ENCODE assay signal across 26 cellular contexts in the genomic region with DNA sequence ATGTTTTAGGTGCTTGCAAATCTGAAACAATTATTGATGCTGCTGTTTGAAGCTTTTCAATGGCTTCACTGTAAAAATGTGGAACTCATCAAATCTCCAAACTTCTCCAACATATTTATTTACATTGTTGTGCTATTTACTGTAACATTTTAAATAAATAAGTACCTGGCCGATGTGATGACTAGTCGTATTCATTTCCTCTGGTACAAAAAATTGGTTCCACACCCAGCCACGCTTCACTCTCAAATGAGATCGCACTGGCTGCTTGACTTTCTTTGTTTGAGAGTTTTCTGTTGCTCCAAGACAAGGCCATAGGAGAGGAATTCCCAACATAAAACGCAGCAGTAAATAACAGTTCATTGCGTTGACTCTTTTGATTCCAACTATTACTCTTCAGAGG. TPM values are rescaled to one million over a fixed set of nuclear protein-coding genes. Genes with fewer than 3 reads are reported as not detected.
DNase-seq lines count a peak whose midpoint lies in the region; FAIRE-seq and TF ChIP-seq lines count a peak whose summit lies in the region.
"Had no signal": no experiment of that assay in that cellular context is flagged by ENCODE, and none has a peak within 500 bp of the region (broad histone marks: within the 10 kb centered on the region; RNA-seq: fewer than 3 reads in every experiment).

No MANE protein-coding gene starts in this region.

- no peak overlapping the region for H3K56ac ChIP-seq in H1 (replicated peaks; ENCODE audit: insufficient read length, low read depth, low read length)

- TF ChIP-seq CTCF in H1 (IDR thresholded peaks at IDR 0.05; ENCODE audit: control extremely low read depth in 1 of 3, insufficient read depth in 1 of 3, low read depth in 1 of 3, low read length in 3 of 3) (no peak), neural progenitor cell (IDR thresholded peaks at IDR 0.05) (no peak)

- CTCF ChIA-PET in H1 (lab: Charles Lee; ENCODE audit: partially characterized antibody), result interaction anchor here (1.1 to 1.2 kb wide), 2 partner anchors 12 to 23 kb away, joined by 3 to 4 read pairs; no protein-coding TSS in a partner anchor

- no peaks in the 10 kb centered on the region for H3K79me2 ChIP-seq in H1 (ENCODE audit: control insufficient read depth in 1 of 2, insufficient read depth in 2 of 2, low read length in 2 of 2)
- H3K79me2 ChIP-seq in neural progenitor cell (ENCODE audit: low read depth), result no peaks in the 10 kb centered on the region

- no peaks in the 10 kb centered on the region for H3K27me3 Mint-ChIP-seq in neural progenitor cell (ENCODE audit: insufficient read depth, low read depth)
- H3K27me3 Mint-ChIP-seq: CD4-positive, alpha-beta T cell had no signal

- H3K36me3 ChIP-seq in H1 (ENCODE audit: control insufficient read depth in 2 of 4, insufficient read depth in 4 of 4, low read length in 3 of 4) (no peaks in the 10 kb centered on the region), neural progenitor cell (no peaks in the 10 kb centered on the region)
- H3K36me3 ChIP-seq: BLaER1 had no signal

- H4K5ac ChIP-seq in H1 (ENCODE audit: insufficient read length, low read depth, low read length), result no peak overlapping the region

- H3K27ac ChIP-seq in H1 (ENCODE audit: low read depth, low read length), result no peak overlapping the region
- H3K27ac ChIP-seq in neural progenitor cell, result no peak overlapping the region
- H3K27ac ChIP-seq: BLaER1, HL-60, KMS-11, PC-9, SK-N-MC had no signal

- WGBS in H1 (ENCODE audit: extremely low coverage in 1 of 2, insufficient coverage in 1 of 2, insufficient read length in 1 of 2, insufficient replicate concordance in 2 of 2, low coverage in 1 of 2, low lambda C conversion rate in 2 of 2, missing lambda C conversion rate in 1 of 2), 2 experiments, result 86% methylated on average over 6 of the region's 6 CpGs; no CpG with 5 or more reads in 1 of the 2 experiments

- H3K23ac ChIP-seq in H1 (ENCODE audit: insufficient read length), result no peak overlapping the region

- H2BK12ac ChIP-seq in H1 (ENCODE audit: low read depth, low read length), result no peak overlapping the region

- H3K4me3 ChIP-seq in H1 (ENCODE audit: extremely low read depth in 1 of 4, insufficient read depth in 2 of 4, low read depth in 3 of 4, low read length in 4 of 4) (no peak overlapping the region), neural progenitor cell (no peak overlapping the region)
- H3K4me3 ChIP-seq: BLaER1, PC-9, SK-N-MC had no signal

- no peak for TF ChIP-seq POLR2A in H1 (IDR thresholded peaks at IDR 0.05; ENCODE audit: control extremely low read depth in 1 of 2, low read depth in 2 of 2, low read length in 2 of 2)

- FAIRE-seq in H1 (lab: Jason Lieb, UNC), result no peak
- FAIRE-seq: H54 had no signal

- H2BK20ac ChIP-seq in H1 (ENCODE audit: low read length), result no peak overlapping the region

- H2AFZ ChIP-seq in H1 (ENCODE audit: low read length), result peak overlapping the region; percentile 71; the same call in 1 of the 2 replicates
- H2AFZ ChIP-seq in neural progenitor cell (replicated peaks), result peak overlapping the region; percentile 57
- H2AFZ ChIP-seq: PC-9 had no signal

- TF ChIP-seq EP300 in H1 (IDR thresholded peaks at IDR 0.05; ENCODE audit: borderline replicate concordance in 1 of 2, low read depth in 2 of 2, low read length in 2 of 2), result no peak

- no peak overlapping the region for H3K27ac Mint-ChIP-seq in neural progenitor cell
- H3K27ac Mint-ChIP-seq: CD4-positive, alpha-beta T cell had no signal

- no peaks in the 10 kb centered on the region for H3F3A ChIP-seq in neural progenitor cell (ENCODE audit: low read depth)

- H3K9ac ChIP-seq in H1 (replicated peaks in 1 of 4; ENCODE audit: extremely low read depth in 1 of 4, low read depth in 3 of 4, low read length in 3 of 4) (no peak overlapping the region), neural progenitor cell (no peak overlapping the region)
- H3K9ac ChIP-seq: BLaER1, KMS-11 had no signal

- H4K91ac ChIP-seq in H1 (replicated peaks; ENCODE audit: insufficient read length, low read length), result no peak overlapping the region

- H3K4me2 ChIP-seq in H1 (ENCODE audit: insufficient read depth in 1 of 2, low read depth in 2 of 2, low read length in 2 of 2) (no peak overlapping the region), neural progenitor cell (no peak overlapping the region)
- H3K4me2 ChIP-seq: BLaER1, KMS-11, PC-9 had no signal

- H3K18ac ChIP-seq in H1 (ENCODE audit: extremely low read depth, low read length), result no peak overlapping the region

- H3K4me1 Mint-ChIP-seq in neural progenitor cell, result no peaks in the 10 kb centered on the region

- DNase-seq in NCI-H748 (lab: John Stamatoyannopoulos, UW; ENCODE audit: unreplicated experiment) (peak; percentile 77), H1 (ENCODE audit: low read depth in 1 of 2, low spot score in 2 of 2) (no peak), neural progenitor cell (ENCODE audit: low spot score) (no peak), superior temporal gyrus (ENCODE audit: extremely low spot score) (peak; percentile 77), DMS 273 treated with DMSO at 0.1 percent for 48 hours (lab: John Stamatoyannopoulos, UW) (no peak), activated T-cell treated with anti-CD3 and anti-CD28 coated beads for 4 hours (no peak), epidermal melanocyte (ENCODE audit: insufficient read length, low spot score) (no peak)
- DNase-seq: CD4-positive, alpha-beta T cell; COR-L47; DMS79 treated with DMSO at 0.1 percent for 48 hours; IMR-90; NCI-H1105; NCI-H1694; NCI-H2081; NCI-H2171; NCI-H446; NCI-H526; PC-9; RPMI8226; SHP77 treated with DMSO at 0.1 percent for 48 hours had no signal

- H3K9me3 ChIP-seq in H1 (ENCODE audit: insufficient read depth in 2 of 2, low read depth in 1 of 2, low read length in 1 of 2) (no peaks in the 10 kb centered on the region), neural progenitor cell (ENCODE audit: low read depth) (no peaks in the 10 kb centered on the region)
- H3K9me3 ChIP-seq: BLaER1 had no signal

- no peak overlapping the region for H3K4me3 Mint-ChIP-seq in neural progenitor cell
- H3K4me3 Mint-ChIP-seq: CD4-positive, alpha-beta T cell had no signal

- no peaks in the 10 kb centered on the region for H3K27me3 ChIP-seq in H1 (replicated peaks in 1 of 4; ENCODE audit: control insufficient read depth in 3 of 4, extremely low read depth in 1 of 4, insufficient read depth in 3 of 4, low read length in 3 of 4)
- H3K27me3 ChIP-seq in neural progenitor cell, result no peaks in the 10 kb centered on the region
- H3K27me3 ChIP-seq: BLaER1 had no signal

- H3K9me3 Mint-ChIP-seq in neural progenitor cell, result no peaks in the 10 kb centered on the region

- H2BK15ac ChIP-seq in H1 (ENCODE audit: low read length), result no peak overlapping the region

- no peak overlapping the region for H2BK120ac ChIP-seq in H1 (replicated peaks; ENCODE audit: low read depth, low read length)

- H2BK5ac ChIP-seq in H1 (ENCODE audit: low read depth, low read length), result no peak overlapping the region

- H4K20me1 ChIP-seq in H1 (replicated peaks in 1 of 2; ENCODE audit: control insufficient read depth in 1 of 2, insufficient read depth in 2 of 2, low read length in 2 of 2) (no peaks in the 10 kb centered on the region), neural progenitor cell (ENCODE audit: low read depth) (no peaks in the 10 kb centered on the region)
- H4K20me1 ChIP-seq: BLaER1 had no signal

- no peaks in the 10 kb centered on the region for H3K36me3 Mint-ChIP-seq in neural progenitor cell

- no peak for TF ChIP-seq RAD21 in H1 (IDR thresholded peaks at IDR 0.05 in 1 of 2, conservative IDR thresholded peaks at IDR 0.05 in 1 of 2; ENCODE audit: low read depth in 2 of 2, low read length in 2 of 2)

- H3K4me1 ChIP-seq in H1 (replicated peaks in 1 of 4; ENCODE audit: control insufficient read depth in 3 of 4, insufficient read depth in 4 of 4, low read length in 3 of 4) (0 out of 7 replicates have a peak, but pooled peaks cover 0 to 1% (median 0%) of the 10 kb centered on the region in 4 experiments), neural progenitor cell (no peaks in the 10 kb centered on the region)
- H3K4me1 ChIP-seq: BLaER1 had no signal

- H3K23me2 ChIP-seq in H1 (ENCODE audit: low read depth, low read length), result no peaks in the 10 kb centered on the region; the same call in 1 of the 2 replicates

- POLR2A ChIA-PET in H1 (lab: Charles Lee; ENCODE audit: partially characterized antibody), result no interaction called here

- no peak overlapping the region for H4K8ac ChIP-seq in H1 (ENCODE audit: extremely low read depth, insufficient read depth, low read length)

- no peak overlapping the region for H3K4ac ChIP-seq in H1 (replicated peaks; ENCODE audit: insufficient read length, low read depth, low read length)

- no peak overlapping the region for H3K14ac ChIP-seq in H1 (ENCODE audit: insufficient read length)

- no peak overlapping the region for H2AK5ac ChIP-seq in H1 (ENCODE audit: low read depth, low read length)

- no peaks in the 10 kb centered on the region for H3K79me1 ChIP-seq in H1 (ENCODE audit: low read depth, low read length)

TF ChIP-seq in H1, 55 proteins besides CTCF, POLR2A, EP300 and RAD21 (continues in another document):
- TF ChIP-seq POU5F1 (IDR thresholded peaks at IDR 0.05; ENCODE audit: low read depth, low read length) (no peak), RNF2 (IDR thresholded peaks at IDR 0.05; ENCODE audit: borderline replicate concordance, low read depth, low read length, missing control alignments, poor library complexity, severe bottlenecking) (no peak), RFX5 (IDR thresholded peaks at IDR 0.05; ENCODE audit: borderline replicate concordance, low read depth, low read length) (no peak), GTF2F1 (IDR thresholded peaks at IDR 0.05; ENCODE audit: borderline replicate concordance, low read depth, low read length) (no peak)
- TF ChIP-seq, protein P1, sequence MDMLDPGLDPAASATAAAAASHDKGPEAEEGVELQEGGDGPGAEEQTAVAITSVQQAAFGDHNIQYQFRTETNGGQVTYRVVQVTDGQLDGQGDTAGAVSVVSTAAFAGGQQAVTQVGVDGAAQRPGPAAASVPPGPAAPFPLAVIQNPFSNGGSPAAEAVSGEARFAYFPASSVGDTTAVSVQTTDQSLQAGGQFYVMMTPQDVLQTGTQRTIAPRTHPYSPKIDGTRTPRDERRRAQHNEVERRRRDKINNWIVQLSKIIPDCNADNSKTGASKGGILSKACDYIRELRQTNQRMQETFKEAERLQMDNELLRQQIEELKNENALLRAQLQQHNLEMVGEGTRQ (IDR thresholded peaks at IDR 0.05; ENCODE audit: low read length), result no peak

RNA-seq across cellular contexts. Expression of a gene that starts 32.0 kb away (rescaled TPM):
- not detected in 2 replicates for total RNA-seq in H1 (2021; fragmentation: NEBNext Ultra II Directional; extraction: Animal tissue kit (Norgen Biotek cat#: 25700))
- not detected in 2 replicates for polyA plus RNA-seq in H1 (2011; rRNA removed)
- polyA plus RNA-seq in H1 (2011; cell fraction: cytosol; rRNA removed), result not detected
- polyA plus RNA-seq in H1 (2011; cell fraction: nucleus; rRNA removed), result 0.06 TPM
- not detected in 4 replicates for polyA plus RNA-seq in H1 (2012, experiment 1 of 2)
- not detected for polyA plus RNA-seq in H1 (2012, experiment 2 of 2)
- 0.04 TPM for polyA plus RNA-seq in H1 (2013, experiment 1 of 2)
- 0.02 TPM for polyA plus RNA-seq in H1 (2013, experiment 2 of 2)
- 0.47 TPM in 1 of 2 replicates, not detected in the other for polyA minus RNA-seq in H1 (2011; rRNA and poly(A)+ RNA removed)
- not detected for polyA minus RNA-seq in H1 (2011; cell fraction: cytosol; rRNA and poly(A)+ RNA removed)
- 0.40 TPM for polyA minus RNA-seq in H1 (2011; cell fraction: nucleus; rRNA and poly(A)+ RNA removed)
- not detected in 2 replicates for total RNA-seq in neural progenitor cell (ENCODE audit: low replicate concordance)
- total RNA-seq: CD4-positive, alpha-beta T cell; HT1080; IMR-90; PC-9 had no signal
- polyA plus RNA-seq: IMR-90 had no signal

Comparison
In these comparisons a context has a peak if more than half of its experiments do, and no peak if none do; other contexts are left out.
1. DNase-seq: peak in NCI-H748 (single experiment) and superior temporal gyrus (single experiment); none in H1 (0 of 2), neural progenitor cell (single experiment), DMS 273 treated with DMSO at 0.1 percent for 48 hours (single experiment), activated T-cell treated with anti-CD3 and anti-CD28 coated beads for 4 hours (single experiment) and epidermal melanocyte (single experiment).